ENCODE assay signal across 9 cellular contexts in genomic region chr13:104841110-104841509, GRCh38.
"Had no signal": no experiment of that assay in that cellular context is flagged by ENCODE, and none has a peak within 500 bp of the region (broad histone marks: within the 10 kb centered on the region; RNA-seq: fewer than 3 reads in every experiment).

No MANE protein-coding gene starts in this region.

- H3K27ac Mint-ChIP-seq: GM23338, H9, HFFc6 had no signal

- H3K9ac ChIP-seq: GM23248 had no signal

- H3K9me3 ChIP-seq: HAP-1 had no signal

- H3K4me1 ChIP-seq: HAP-1 had no signal

- H2AFZ ChIP-seq: GM23248, GM23338 had no signal

- H3K4me3 Mint-ChIP-seq: GM23338, H9, HFFc6 had no signal

- H3K4me2 ChIP-seq: GM23338 had no signal

- DNase-seq: GM23248, GOT3, H7, H9, HCEC 1CT, HFFc6 had no signal

- H3K36me3 ChIP-seq: HAP-1 had no signal

- H3K4me3 ChIP-seq: GM23248, GM23338, HAP-1 had no signal

- ATAC-seq: GM23338, HCT116 had no signal

- H3K27ac ChIP-seq: GM23248 had no signal

- H3K9me3 Mint-ChIP-seq: GM23338, H9 had no signal
